Comparison of ENCODE assay signal across 1 cellular context in genomic region chrX:275476-275966, GRCh38.
TF ChIP-seq lines count a peak whose summit lies in the region.

No MANE protein-coding gene starts in this region.

TF ChIP-seq in WTC11, 78 proteins besides CTCF, POLR2A, EP300 and RAD21 (continued from another document):
- TF ChIP-seq ATF6 (CRISPR knock-in tag; IDR thresholded peaks at IDR 0.05) = no peak
- no peak for TF ChIP-seq USF1 (CRISPR knock-in tag; IDR thresholded peaks at IDR 0.05)
- no peak for TF ChIP-seq NFE2L1 (CRISPR knock-in tag; IDR thresholded peaks at IDR 0.05)
- no peak for TF ChIP-seq ERG (CRISPR knock-in tag; IDR thresholded peaks at IDR 0.05)
- no peak for TF ChIP-seq AR (CRISPR knock-in tag; IDR thresholded peaks at IDR 0.05)
